1 cellular context compared by ENCODE assay signal in the genomic region with DNA sequence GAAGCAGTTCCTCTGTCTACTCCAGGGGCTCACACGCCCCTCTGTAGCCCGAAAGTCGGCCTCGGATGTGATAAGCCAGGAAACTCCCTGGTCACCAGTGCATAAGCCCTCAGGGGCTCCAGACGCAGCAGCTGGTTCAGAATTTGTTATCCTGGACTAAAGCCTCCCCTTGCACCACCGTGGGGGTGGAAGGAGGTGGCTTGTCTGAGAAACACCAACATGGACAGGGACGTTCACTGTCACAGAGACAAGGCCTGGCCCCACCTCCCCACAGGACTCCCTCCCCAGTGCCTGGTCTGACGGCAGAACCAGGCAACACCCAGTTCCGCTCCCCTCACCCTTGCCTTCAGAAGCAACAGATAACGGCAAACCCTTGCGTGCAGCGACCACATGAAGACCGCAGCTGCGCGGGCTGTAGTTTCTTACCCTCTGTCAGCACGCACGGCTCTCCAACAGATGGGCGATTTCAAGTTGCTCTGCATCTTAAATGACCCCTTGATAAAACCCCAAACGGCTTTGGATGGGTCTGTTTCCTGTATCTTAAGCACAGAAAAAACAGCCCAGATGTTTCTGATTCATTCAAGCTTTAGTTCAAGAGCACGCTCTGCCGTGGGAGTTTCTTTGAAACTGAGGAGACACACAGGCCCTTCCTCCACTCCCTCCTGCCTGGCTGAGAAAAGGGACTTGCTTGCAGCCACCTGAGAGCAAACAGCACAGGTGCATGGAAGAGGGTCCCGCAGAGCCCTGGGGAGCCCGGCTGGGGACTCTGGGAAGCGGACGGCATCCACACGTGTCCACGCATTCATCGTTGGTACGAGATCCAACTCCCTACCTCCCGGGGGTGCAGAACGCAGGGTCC.
A peak's percentile ranks its signal among the peaks of the same experiment; 100 is the strongest.
TF ChIP-seq lines count a peak whose summit lies in the region.

No MANE protein-coding gene starts in this region.

TF ChIP-seq in K562, 482 proteins besides CTCF, POLR2A, EP300 and RAD21 (continued from another document and continues in another):
- TF ChIP-seq PRDM10 (IDR thresholded peaks at IDR 0.05; ENCODE audit: partially characterized antibody) (peak; percentile 45), SNAPC5 (CRISPR knock-in tag; IDR thresholded peaks at IDR 0.05) (no peak), PBX2 (CRISPR knock-in tag; IDR thresholded peaks at IDR 0.05; ENCODE audit: low read depth) (no peak), PBX2 (tag; conservative IDR thresholded peaks at IDR 0.05; ENCODE audit: low read depth) (no peak), SREBF1 (IDR thresholded peaks at IDR 0.05; ENCODE audit: borderline replicate concordance, low read depth, low read length) (no peak), ZSCAN29 (IDR thresholded peaks at IDR 0.05) (no peak), ESRRA (IDR thresholded peaks at IDR 0.05; ENCODE audit: borderline replicate concordance, low read depth) (peak; percentile 57; the same call in 1 of the 2 replicates), FOXJ3 (CRISPR knock-in tag; IDR thresholded peaks at IDR 0.05) (no peak), ZNF165 (CRISPR knock-in tag; IDR thresholded peaks at IDR 0.05; ENCODE audit: borderline replicate concordance) (no peak), ZC3H8 (IDR thresholded peaks at IDR 0.05) (no peak), TCF7 (IDR thresholded peaks at IDR 0.05; ENCODE audit: borderline replicate concordance) (no peak), IRF2 (CRISPR knock-in tag; IDR thresholded peaks at IDR 0.05) (no peak), ZNF668 (CRISPR knock-in tag; IDR thresholded peaks at IDR 0.05) (no peak), KLF10 (CRISPR knock-in tag; IDR thresholded peaks at IDR 0.05) (no peak), ZBTB9 (CRISPR knock-in tag; IDR thresholded peaks at IDR 0.05) (peak; percentile 46; the same call in 1 of the 2 replicates), PREB (CRISPR knock-in tag; IDR thresholded peaks at IDR 0.05) (no peak), POLR2H (tag; IDR thresholded peaks at IDR 0.05; ENCODE audit: low read depth) (no peak), ZNF316 (IDR thresholded peaks at IDR 0.05) (no peak), NFYB (IDR thresholded peaks at IDR 0.05; ENCODE audit: extremely low read depth, insufficient read length) (no peak), NCOA1 (IDR thresholded peaks at IDR 0.05; ENCODE audit: low read depth) (no peak), THRA (IDR thresholded peaks at IDR 0.05) (no peak), ZNF282 (CRISPR knock-in tag; IDR thresholded peaks at IDR 0.05) (no peak), CBFA2T3 (IDR thresholded peaks at IDR 0.05) (peak; percentile 71), MTA3 (IDR thresholded peaks at IDR 0.05; ENCODE audit: borderline replicate concordance) (peak; percentile 59; the same call in 1 of the 2 replicates), RBBP5 (IDR thresholded peaks at IDR 0.05; ENCODE audit: borderline replicate concordance, insufficient read depth, low read length, poor library complexity, severe bottlenecking) (no peak), GATAD2A (IDR thresholded peaks at IDR 0.05) (peak; percentile 22; the same call in 1 of the 2 replicates), PHF20 (IDR thresholded peaks at IDR 0.05; ENCODE audit: partially characterized antibody) (no peak), FOS (IDR thresholded peaks at IDR 0.05; ENCODE audit: extremely low read depth, insufficient read length) (no peak)
- TF ChIP-seq, protein P1, sequence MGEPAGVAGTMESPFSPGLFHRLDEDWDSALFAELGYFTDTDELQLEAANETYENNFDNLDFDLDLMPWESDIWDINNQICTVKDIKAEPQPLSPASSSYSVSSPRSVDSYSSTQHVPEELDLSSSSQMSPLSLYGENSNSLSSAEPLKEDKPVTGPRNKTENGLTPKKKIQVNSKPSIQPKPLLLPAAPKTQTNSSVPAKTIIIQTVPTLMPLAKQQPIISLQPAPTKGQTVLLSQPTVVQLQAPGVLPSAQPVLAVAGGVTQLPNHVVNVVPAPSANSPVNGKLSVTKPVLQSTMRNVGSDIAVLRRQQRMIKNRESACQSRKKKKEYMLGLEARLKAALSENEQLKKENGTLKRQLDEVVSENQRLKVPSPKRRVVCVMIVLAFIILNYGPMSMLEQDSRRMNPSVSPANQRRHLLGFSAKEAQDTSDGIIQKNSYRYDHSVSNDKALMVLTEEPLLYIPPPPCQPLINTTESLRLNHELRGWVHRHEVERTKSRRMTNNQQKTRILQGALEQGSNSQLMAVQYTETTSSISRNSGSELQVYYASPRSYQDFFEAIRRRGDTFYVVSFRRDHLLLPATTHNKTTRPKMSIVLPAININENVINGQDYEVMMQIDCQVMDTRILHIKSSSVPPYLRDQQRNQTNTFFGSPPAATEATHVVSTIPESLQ (CRISPR knock-in tag; IDR thresholded peaks at IDR 0.05), result peak; percentile 56; the same call in 1 of the 2 replicates
- TF ChIP-seq, protein P2, sequence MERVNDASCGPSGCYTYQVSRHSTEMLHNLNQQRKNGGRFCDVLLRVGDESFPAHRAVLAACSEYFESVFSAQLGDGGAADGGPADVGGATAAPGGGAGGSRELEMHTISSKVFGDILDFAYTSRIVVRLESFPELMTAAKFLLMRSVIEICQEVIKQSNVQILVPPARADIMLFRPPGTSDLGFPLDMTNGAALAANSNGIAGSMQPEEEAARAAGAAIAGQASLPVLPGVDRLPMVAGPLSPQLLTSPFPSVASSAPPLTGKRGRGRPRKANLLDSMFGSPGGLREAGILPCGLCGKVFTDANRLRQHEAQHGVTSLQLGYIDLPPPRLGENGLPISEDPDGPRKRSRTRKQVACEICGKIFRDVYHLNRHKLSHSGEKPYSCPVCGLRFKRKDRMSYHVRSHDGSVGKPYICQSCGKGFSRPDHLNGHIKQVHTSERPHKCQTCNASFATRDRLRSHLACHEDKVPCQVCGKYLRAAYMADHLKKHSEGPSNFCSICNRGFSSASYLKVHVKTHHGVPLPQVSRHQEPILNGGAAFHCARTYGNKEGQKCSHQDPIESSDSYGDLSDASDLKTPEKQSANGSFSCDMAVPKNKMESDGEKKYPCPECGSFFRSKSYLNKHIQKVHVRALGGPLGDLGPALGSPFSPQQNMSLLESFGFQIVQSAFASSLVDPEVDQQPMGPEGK (CRISPR knock-in tag; IDR thresholded peaks at IDR 0.05; ENCODE audit: borderline replicate concordance), result no peak
- TF ChIP-seq, protein P3, sequence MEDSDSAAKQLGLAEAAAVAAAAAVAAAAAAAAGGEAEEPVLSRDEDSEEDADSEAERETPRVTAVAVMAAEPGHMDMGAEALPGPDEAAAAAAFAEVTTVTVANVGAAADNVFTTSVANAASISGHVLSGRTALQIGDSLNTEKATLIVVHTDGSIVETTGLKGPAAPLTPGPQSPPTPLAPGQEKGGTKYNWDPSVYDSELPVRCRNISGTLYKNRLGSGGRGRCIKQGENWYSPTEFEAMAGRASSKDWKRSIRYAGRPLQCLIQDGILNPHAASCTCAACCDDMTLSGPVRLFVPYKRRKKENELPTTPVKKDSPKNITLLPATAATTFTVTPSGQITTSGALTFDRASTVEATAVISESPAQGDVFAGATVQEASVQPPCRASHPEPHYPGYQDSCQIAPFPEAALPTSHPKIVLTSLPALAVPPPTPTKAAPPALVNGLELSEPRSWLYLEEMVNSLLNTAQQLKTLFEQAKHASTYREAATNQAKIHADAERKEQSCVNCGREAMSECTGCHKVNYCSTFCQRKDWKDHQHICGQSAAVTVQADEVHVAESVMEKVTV (CRISPR knock-in tag; IDR thresholded peaks at IDR 0.05), result 0 out of 2 replicates have a peak, but pooled peaks have one; percentile 21
- TF ChIP-seq, protein P4, sequence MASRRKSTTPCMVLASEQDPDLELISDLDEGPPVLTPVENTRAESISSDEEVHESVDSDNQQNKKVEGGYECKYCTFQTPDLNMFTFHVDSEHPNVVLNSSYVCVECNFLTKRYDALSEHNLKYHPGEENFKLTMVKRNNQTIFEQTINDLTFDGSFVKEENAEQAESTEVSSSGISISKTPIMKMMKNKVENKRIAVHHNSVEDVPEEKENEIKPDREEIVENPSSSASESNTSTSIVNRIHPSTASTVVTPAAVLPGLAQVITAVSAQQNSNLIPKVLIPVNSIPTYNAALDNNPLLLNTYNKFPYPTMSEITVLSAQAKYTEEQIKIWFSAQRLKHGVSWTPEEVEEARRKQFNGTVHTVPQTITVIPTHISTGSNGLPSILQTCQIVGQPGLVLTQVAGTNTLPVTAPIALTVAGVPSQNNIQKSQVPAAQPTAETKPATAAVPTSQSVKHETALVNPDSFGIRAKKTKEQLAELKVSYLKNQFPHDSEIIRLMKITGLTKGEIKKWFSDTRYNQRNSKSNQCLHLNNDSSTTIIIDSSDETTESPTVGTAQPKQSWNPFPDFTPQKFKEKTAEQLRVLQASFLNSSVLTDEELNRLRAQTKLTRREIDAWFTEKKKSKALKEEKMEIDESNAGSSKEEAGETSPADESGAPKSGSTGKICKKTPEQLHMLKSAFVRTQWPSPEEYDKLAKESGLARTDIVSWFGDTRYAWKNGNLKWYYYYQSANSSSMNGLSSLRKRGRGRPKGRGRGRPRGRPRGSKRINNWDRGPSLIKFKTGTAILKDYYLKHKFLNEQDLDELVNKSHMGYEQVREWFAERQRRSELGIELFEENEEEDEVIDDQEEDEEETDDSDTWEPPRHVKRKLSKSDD (conservative IDR thresholded peaks at IDR 0.05; ENCODE audit: low read length), result no peak
